ENCODE assay signal across 26 cellular contexts in genomic region chr3:33975463-33975862, GRCh38.
"Had no signal": no experiment of that assay in that cellular context is flagged by ENCODE, and none has a peak within 500 bp of the region (broad histone marks: within the 10 kb centered on the region; RNA-seq: fewer than 3 reads in every experiment).

No MANE protein-coding gene starts in this region.

- DNase-seq: activated CD4-positive, alpha-beta T cell treated with anti-CD3 and anti-CD28 coated beads for 36 hours; activated CD4-positive, CD25-positive, alpha-beta regulatory T cell; activated CD8-positive, alpha-beta memory T cell treated with anti-CD3 and anti-CD28 coated beads, Interleukin-2, amount 10 ng/mL, durations not matched to agents 7 days and 5 days; activated CD8-positive, alpha-beta T cell treated with anti-CD3 and anti-CD28 coated beads, Interleukin-2, amount 10 ng/mL, durations not matched to agents 7 days and 5 days; activated naive CD8-positive, alpha-beta T cell treated with anti-CD3 and anti-CD28 coated beads, Interleukin-2, amount 50 U/mL, for 24 hours; activated T-cell treated with anti-CD3 and anti-CD28 coated beads, Interleukin-2, amount 50 U/mL, for 48 hours; gastrocnemius medialis; glutamatergic neuron; left colon; mammary epithelial cell; naive B cell; nephron progenitor cell; small intestine; stimulated activated CD4-positive, alpha-beta T cell treated with anti-CD3 and anti-CD28 coated beads, Interleukin-4, amount 100 ng/mL, for 4 hours; stimulated activated CD8-positive, alpha-beta memory T cell treated with anti-CD3 and anti-CD28 coated beads, Interleukin-4, amount 100 ng/mL, for 48 hours; stimulated activated naive B cell treated with anti-CD40 and anti-IgM and Interleukin-4, amounts not matched to agents 10 μg/mL and 1 μg/mL and 100 μg/mL, for 72 hours; stomach; T-helper 1 cell; thyroid gland; upper lobe of right lung had no signal

- H3K4me1 ChIP-seq: gastrocnemius medialis, stomach, thyroid gland, upper lobe of right lung had no signal

- H3K27ac ChIP-seq: coronary artery, gastrocnemius medialis, neutrophil, stomach, thyroid gland, upper lobe of right lung had no signal

- H3K9me3 ChIP-seq: gastrocnemius medialis, neutrophil, thyroid gland, upper lobe of right lung had no signal

- H3K4me3 ChIP-seq: coronary artery, gastrocnemius medialis, stomach, thyroid gland, upper lobe of right lung had no signal

- ATAC-seq: activated CD4-positive, alpha-beta T cell treated with anti-CD3 and anti-CD28 coated beads for 36 hours; activated CD8-positive, alpha-beta memory T cell treated with anti-CD3 and anti-CD28 coated beads, Interleukin-2, amount 10 ng/mL, durations not matched to agents 7 days and 5 days; activated CD8-positive, alpha-beta T cell treated with anti-CD3 and anti-CD28 coated beads, Interleukin-2, amount 10 ng/mL, durations not matched to agents 7 days and 5 days; activated naive CD8-positive, alpha-beta T cell treated with anti-CD3 and anti-CD28 coated beads, Interleukin-2, amount 50 U/mL, for 24 hours; esophagus mucosa; gastrocnemius medialis; left colon; sciatic nerve; stimulated activated naive B cell treated with anti-CD40 and anti-IgM and Interleukin-4, amounts not matched to agents 10 μg/mL and 1 μg/mL and 100 μg/mL, for 72 hours; upper lobe of right lung had no signal

- FAIRE-seq: endothelial cell of umbilical vein, keratinocyte had no signal
